ENCODE assay signal across 17 cellular contexts in genomic region chr2:215654177-215654850, GRCh38.
DNase-seq lines count a peak whose midpoint lies in the region; ATAC-seq, FAIRE-seq and TF ChIP-seq lines count a peak whose summit lies in the region.
"Had no signal": no experiment of that assay in that cellular context is flagged by ENCODE, and none has a peak within 500 bp of the region (broad histone marks: within the 10 kb centered on the region; RNA-seq: fewer than 3 reads in every experiment).

No MANE protein-coding gene starts in this region.

- H3K9me3 ChIP-seq in astrocyte (ENCODE audit: insufficient read depth, low read depth, low read length) = no peaks in the 10 kb centered on the region
- H3K9me3 ChIP-seq in pancreas = no peaks in the 10 kb centered on the region
- H3K9me3 ChIP-seq: ovary, suprapubic skin had no signal

- no peaks in the 10 kb centered on the region for H3K9me3 Mint-ChIP-seq in astrocyte (ENCODE audit: unreplicated experiment)
- H3K9me3 Mint-ChIP-seq in activated CD8-positive, alpha-beta T cell treated with anti-CD3 and anti-CD28 coated beads, Interleukin-2, amount 10 ng/mL, durations not matched to agents 7 days and 5 days (ENCODE audit: insufficient read depth) = no peaks in the 10 kb centered on the region
- H3K9me3 Mint-ChIP-seq: CD8-positive, alpha-beta T cell had no signal

- no peaks in the 10 kb centered on the region for H4K20me1 ChIP-seq in astrocyte (ENCODE audit: insufficient read depth, low read length)

- no peak overlapping the region for H3K4me2 ChIP-seq in astrocyte (ENCODE audit: low read length)

- no peak overlapping the region for H2AFZ ChIP-seq in astrocyte (ENCODE audit: low read depth, low read length)

- H3K27me3 Mint-ChIP-seq in astrocyte (ENCODE audit: low read depth, unreplicated experiment) = no peaks in the 10 kb centered on the region
- H3K27me3 Mint-ChIP-seq in activated CD8-positive, alpha-beta T cell treated with anti-CD3 and anti-CD28 coated beads, Interleukin-2, amount 10 ng/mL, durations not matched to agents 7 days and 5 days (ENCODE audit: low read depth) = no peaks in the 10 kb centered on the region

- peaks cover 23% of the 10 kb centered on the region for H3K4me1 ChIP-seq in astrocyte (ENCODE audit: insufficient read depth, low read length)
- no peaks in the 10 kb centered on the region for H3K4me1 ChIP-seq in pancreas
- H3K4me1 ChIP-seq: suprapubic skin had no signal

- POLR2A ChIA-PET in activated CD8-positive, alpha-beta T cell treated with anti-CD3 and anti-CD28 coated beads, Interleukin-2, amount 10 ng/mL, durations not matched to agents 7 days and 5 days (lab: Charles Lee) = no interaction called here

- DNase-seq in EH (ENCODE audit: low read depth) (peak; percentile 82), astrocyte (ENCODE audit: low read depth) (peak; percentile 68), foreskin fibroblast (peak; percentile 70 to 89), skeletal muscle cell (ENCODE audit: low read depth) (peak; percentile 56), islet precursor cell (no peak), pancreas (no peak)
- no peak for DNase-seq in activated CD8-positive, alpha-beta T cell treated with anti-CD3 and anti-CD28 coated beads, Interleukin-2, amount 10 ng/mL, durations not matched to agents 7 days and 5 days
- DNase-seq: activated naive CD4-positive, alpha-beta T cell treated with anti-CD3 and anti-CD28 coated beads, Interleukin-2, amount 50 U/mL, for 16 hours; CD8-positive, alpha-beta T cell; cerebellar nuclear complex; NCI-H1930; NCI-H526; ovary; T-helper 1 cell had no signal

- WGBS in pancreas, 2 donors = 38 to 54% methylated on average over 7 of the region's 7 CpGs

- ATAC-seq in pancreas (no peak), HG03439 (IDR thresholded peaks at IDR 0.05; ENCODE audit: unreplicated experiment) (no peak)
- no peak for ATAC-seq in activated CD8-positive, alpha-beta T cell treated with anti-CD3 and anti-CD28 coated beads, Interleukin-2, amount 10 ng/mL, durations not matched to agents 7 days and 5 days
- ATAC-seq: activated CD4-positive, CD25-positive, alpha-beta regulatory T cell treated with anti-CD3 and anti-CD28 coated beads, Interleukin-2, amount 50 U/mL, for 24 hours; CD8-positive, alpha-beta T cell had no signal

- no peaks in the 10 kb centered on the region for H3K79me2 ChIP-seq in astrocyte (ENCODE audit: insufficient read depth, low read length)

- H3K27me3 ChIP-seq in astrocyte (ENCODE audit: insufficient read depth, low read length) (no peaks in the 10 kb centered on the region), pancreas (no peaks in the 10 kb centered on the region)
- H3K27me3 ChIP-seq: ovary, suprapubic skin had no signal

- H3K36me3 ChIP-seq in astrocyte (ENCODE audit: insufficient read depth, low read length) (no peaks in the 10 kb centered on the region), pancreas (no peaks in the 10 kb centered on the region)
- H3K36me3 ChIP-seq: ovary, suprapubic skin had no signal

- no peak overlapping the region for H3K27ac Mint-ChIP-seq in astrocyte (ENCODE audit: unreplicated experiment)
- H3K27ac Mint-ChIP-seq in activated CD8-positive, alpha-beta T cell treated with anti-CD3 and anti-CD28 coated beads, Interleukin-2, amount 10 ng/mL, durations not matched to agents 7 days and 5 days = no peak overlapping the region
- H3K27ac Mint-ChIP-seq: CD8-positive, alpha-beta T cell had no signal

- CTCF ChIA-PET in activated CD8-positive, alpha-beta T cell treated with anti-CD3 and anti-CD28 coated beads, Interleukin-2, amount 10 ng/mL, durations not matched to agents 7 days and 5 days (lab: Charles Lee) = interaction anchor here (1.2 kb wide), 1 partner anchor 277 kb away, joined by 3 read pairs; no protein-coding TSS in a partner anchor

- intact Hi-C loops in pancreas (cut with DNase I) = no loop called here

- H3K4me1 Mint-ChIP-seq in astrocyte (ENCODE audit: low read depth, unreplicated experiment) = peaks cover 45% of the 10 kb centered on the region
- H3K4me1 Mint-ChIP-seq in activated CD8-positive, alpha-beta T cell treated with anti-CD3 and anti-CD28 coated beads, Interleukin-2, amount 10 ng/mL, durations not matched to agents 7 days and 5 days (ENCODE audit: low read depth) = no peaks in the 10 kb centered on the region

- no peak overlapping the region for H3K4me3 Mint-ChIP-seq in astrocyte (ENCODE audit: unreplicated experiment)
- no peak overlapping the region for H3K4me3 Mint-ChIP-seq in activated CD8-positive, alpha-beta T cell treated with anti-CD3 and anti-CD28 coated beads, Interleukin-2, amount 10 ng/mL, durations not matched to agents 7 days and 5 days
- H3K4me3 Mint-ChIP-seq: CD8-positive, alpha-beta T cell had no signal

- FAIRE-seq in astrocyte (lab: Jason Lieb, UNC) (peak; percentile 64), pancreas (lab: Jason Lieb, UNC) (no peak)

- H3K9ac ChIP-seq in astrocyte (ENCODE audit: low read length) = no peak overlapping the region

- no peaks in the 10 kb centered on the region for H3K36me3 Mint-ChIP-seq in astrocyte (ENCODE audit: low read depth, unreplicated experiment)
- H3K36me3 Mint-ChIP-seq in activated CD8-positive, alpha-beta T cell treated with anti-CD3 and anti-CD28 coated beads, Interleukin-2, amount 10 ng/mL, durations not matched to agents 7 days and 5 days (ENCODE audit: low read depth) = no peaks in the 10 kb centered on the region
- H3K36me3 Mint-ChIP-seq: CD8-positive, alpha-beta T cell had no signal

- H3K4me3 ChIP-seq in astrocyte (ENCODE audit: insufficient read depth, low read depth, low read length) (no peak overlapping the region), foreskin fibroblast (ENCODE audit: low read depth in 1 of 2, low read length in 2 of 2) (no peak overlapping the region), skeletal muscle cell (ENCODE audit: low read depth, low read length) (no peak overlapping the region), pancreas (no peak overlapping the region)
- H3K4me3 ChIP-seq: ovary, suprapubic skin had no signal

- TF ChIP-seq CTCF in astrocyte (IDR thresholded peaks at IDR 0.05; ENCODE audit: insufficient read depth, low read depth, low read length) (no peak), foreskin fibroblast (IDR thresholded peaks at IDR 0.05; ENCODE audit: low read depth, low read length) (no peak), pancreas (IDR thresholded peaks at IDR 0.05) (no peak)

- no peak overlapping the region for H3K27ac ChIP-seq in astrocyte (ENCODE audit: low read depth, low read length)
- no peak overlapping the region for H3K27ac ChIP-seq in pancreas
- H3K27ac ChIP-seq: ovary, suprapubic skin had no signal

Comparison
In these comparisons a context has a peak if more than half of its experiments do, and no peak if none do; other contexts are left out.
1. DNase-seq: peak in EH (single experiment), astrocyte (single experiment), foreskin fibroblast (2 of 2) and skeletal muscle cell (single experiment); none in islet precursor cell (single experiment), pancreas (0 of 6) and activated CD8-positive, alpha-beta T cell treated with anti-CD3 and anti-CD28 coated beads, Interleukin-2, amount 10 ng/mL, durations not matched to agents 7 days and 5 days (single experiment).